In the genomic region with DNA sequence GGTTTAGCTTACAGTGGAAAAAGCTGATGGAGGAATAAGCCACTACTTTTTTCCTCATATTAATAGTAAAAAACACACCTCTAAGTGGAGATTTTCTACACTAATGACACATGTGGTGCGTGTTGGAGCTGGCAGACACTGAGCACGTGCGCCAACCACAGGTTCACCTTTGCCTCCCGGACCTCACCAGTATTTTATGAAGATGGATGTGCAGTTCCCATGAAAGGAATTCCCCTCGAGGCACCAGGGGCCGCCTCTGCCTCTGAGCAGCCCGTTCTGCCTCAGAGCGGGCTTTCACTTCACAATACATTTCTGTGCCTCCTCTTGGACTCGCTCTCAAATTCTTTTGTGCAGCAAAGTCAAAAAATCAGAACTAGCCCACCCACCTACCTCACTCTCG, we compare ENCODE assay signal across 17 cellular contexts.
"Had no signal": no experiment of that assay in that cellular context is flagged by ENCODE, and none has a peak within 500 bp of the region (broad histone marks: within the 10 kb centered on the region; RNA-seq: fewer than 3 reads in every experiment).

No MANE protein-coding gene starts in this region.

- H3K36me3 Mint-ChIP-seq: memory B cell, naive B cell had no signal

- H3K36me3 ChIP-seq: esophagus squamous epithelium, prostate gland, right atrium auricular region, thyroid gland had no signal

- H3K4me3 Mint-ChIP-seq: activated T-cell treated with anti-CD3 and anti-CD28 coated beads, Interleukin-2, amount 50 U/mL, for 72 hours; memory B cell; naive B cell; T-helper 1 cell treated with Interleukin-12 subunit alpha and Interleukin-12 subunit beta and Interleukin-4 antibody, amounts not matched to agents 30 μg/mL and 1 μg/mL, for 36 hours had no signal

- FAIRE-seq: urothelium cell line had no signal

- H3K9me3 ChIP-seq: esophagus squamous epithelium, prostate gland, right atrium auricular region, thyroid gland had no signal

- H3K27me3 ChIP-seq: right atrium auricular region, thyroid gland had no signal

- H3K9me3 Mint-ChIP-seq: activated T-cell treated with anti-CD3 and anti-CD28 coated beads, Interleukin-2, amount 50 U/mL, for 72 hours; T-helper 1 cell treated with Interleukin-12 subunit alpha and Interleukin-12 subunit beta and Interleukin-4 antibody, amounts not matched to agents 30 μg/mL and 1 μg/mL, for 36 hours had no signal

- ATAC-seq: activated T-cell treated with anti-CD3 and anti-CD28 coated beads, Interleukin-2, amount 50 U/mL, for 72 hours; left colon; mucosa of descending colon had no signal

- H3K27ac ChIP-seq: esophagus squamous epithelium, prostate gland, right atrium auricular region, thyroid gland had no signal

- H3K4me1 ChIP-seq: esophagus squamous epithelium, prostate gland, right atrium auricular region, thyroid gland had no signal

- H3K4me3 ChIP-seq: esophagus squamous epithelium, mucosa of descending colon, prostate gland, right atrium auricular region, thyroid gland had no signal

- H3K27ac Mint-ChIP-seq: activated T-cell treated with anti-CD3 and anti-CD28 coated beads, Interleukin-2, amount 50 U/mL, for 72 hours; memory B cell; naive B cell; T-helper 1 cell treated with Interleukin-12 subunit alpha and Interleukin-12 subunit beta and Interleukin-4 antibody, amounts not matched to agents 30 μg/mL and 1 μg/mL, for 36 hours had no signal

- DNase-seq: activated effector memory CD4-positive, alpha-beta T cell treated with anti-CD3 and anti-CD28 coated beads, Interleukin-2, amount 50 U/mL, for 16 hours; activated naive CD4-positive, alpha-beta T cell treated with anti-CD3 and anti-CD28 coated beads, Interleukin-2, amount 50 U/mL, for 16 hours; activated T-cell treated with anti-CD3 and anti-CD28 coated beads, Interleukin-2, amount 50 U/mL, for 72 hours; aorta; cerebellar nuclear complex; effector CD4-positive, alpha-beta T cell; esophagus squamous epithelium; left colon; mucosa of descending colon; naive B cell; stimulated activated CD4-positive, alpha-beta T cell treated with anti-CD3 and anti-CD28 coated beads, Interleukin-2, amount 100 ng/mL, for 24 hours; thyroid gland had no signal

- H3K4me1 Mint-ChIP-seq: memory B cell, naive B cell had no signal
